8 cellular contexts compared by ENCODE assay signal in the genomic region with DNA sequence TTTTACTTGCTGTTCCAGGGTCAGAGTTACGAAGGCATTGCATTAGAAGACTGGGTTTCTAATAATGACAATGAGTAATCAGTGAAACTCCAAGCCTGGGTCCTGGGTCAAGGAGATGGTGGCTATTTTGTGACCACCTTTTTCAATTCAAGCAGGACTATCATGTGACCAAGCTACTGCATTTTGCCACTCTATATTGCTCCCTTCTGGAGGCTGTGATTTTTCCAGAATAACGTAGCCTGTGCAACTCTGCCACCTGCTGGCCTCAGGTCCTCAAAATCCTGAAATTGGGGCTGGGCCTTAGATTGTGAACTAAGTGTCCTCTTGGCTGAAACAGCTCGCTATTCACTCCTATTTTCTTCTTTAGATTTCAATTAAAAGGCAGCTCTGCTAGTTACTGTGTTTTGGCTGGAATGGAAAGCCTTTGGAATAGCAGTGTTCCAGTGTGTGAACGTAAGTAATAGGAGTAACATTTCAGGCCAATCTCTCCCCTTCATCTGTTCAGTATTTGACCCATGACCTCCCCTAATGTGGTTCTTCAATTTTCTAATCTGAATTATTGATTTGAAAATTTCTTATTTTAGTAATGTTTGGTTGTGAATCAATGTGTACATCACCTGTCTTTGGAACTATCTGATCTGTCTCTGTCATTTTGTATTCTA. TPM values are rescaled to one million over a fixed set of nuclear protein-coding genes. Genes with fewer than 3 reads are reported as not detected.
DNase-seq lines count a peak whose midpoint lies in the region; ATAC-seq, FAIRE-seq and TF ChIP-seq lines count a peak whose summit lies in the region.

No MANE protein-coding gene starts in this region.

- H3K23ac ChIP-seq in trophoblast cell (ENCODE audit: low read length): no peak overlapping the region

- no peak for ATAC-seq in HG03045 (IDR thresholded peaks at IDR 0.05; ENCODE audit: unreplicated experiment)
- no peak for ATAC-seq in GM19324 (IDR thresholded peaks at IDR 0.05; ENCODE audit: low FRiP score, unreplicated experiment)

- DNase-seq in AG20443 (ENCODE audit: low spot score) (peak; percentile 36), GM20000 (ENCODE audit: low spot score) (no peak), NCI-H446 treated with DMSO at 0.1 percent for 48 hours (lab: John Stamatoyannopoulos, UW) (peak; percentile 50), frontal cortex (ENCODE audit: low spot score in 2 of 2) (no peak), trophoblast cell (peak; percentile 67 to 87)
- peak; percentile 46 for DNase-seq in activated T-cell treated with anti-CD3 and anti-CD28 coated beads, Interleukin-2, amount 50 U/mL, for 24 hours

- H3K36me3 ChIP-seq in trophoblast cell (ENCODE audit: control insufficient read depth in 1 of 2, insufficient read depth in 2 of 2, low read length in 2 of 2): no peaks in the 10 kb centered on the region

- no peak overlapping the region for H4K91ac ChIP-seq in trophoblast cell (ENCODE audit: low read depth, low read length)

- H3K9me3 ChIP-seq in trophoblast cell (ENCODE audit: insufficient read depth, low read depth, low read length): no peaks in the 10 kb centered on the region

- H3K4ac ChIP-seq in trophoblast cell (ENCODE audit: low read depth, low read length): no peak overlapping the region

- no peak overlapping the region for H4K12ac ChIP-seq in trophoblast cell (ENCODE audit: low read depth, low read length)

- no peak overlapping the region for H2AFZ ChIP-seq in trophoblast cell (ENCODE audit: insufficient read depth, low read length, poor library complexity)

- no peak overlapping the region for H2BK120ac ChIP-seq in trophoblast cell (ENCODE audit: insufficient read depth, low read length, poor library complexity)

- WGBS in trophoblast cell (ENCODE audit: extremely low coverage, insufficient coverage, insufficient read length): no CpG with 5 or more reads among the region's 4 CpGs

- H2AK5ac ChIP-seq in trophoblast cell (ENCODE audit: low read length): no peak overlapping the region

- FAIRE-seq in frontal cortex (lab: Jason Lieb, UNC): peak; percentile 77

- H3K79me1 ChIP-seq in trophoblast cell (ENCODE audit: low read length): no peaks in the 10 kb centered on the region

- H3K36me3 Mint-ChIP-seq in activated T-cell treated with anti-CD3 and anti-CD28 coated beads, Interleukin-2, amount 50 U/mL, for 24 hours (ENCODE audit: low read depth): no peaks in the 10 kb centered on the region

- no peaks in the 10 kb centered on the region for H3K79me2 ChIP-seq in trophoblast cell (ENCODE audit: control insufficient read depth, insufficient read depth, low read length, poor library complexity)

- no peak overlapping the region for H3K27ac Mint-ChIP-seq in activated T-cell treated with anti-CD3 and anti-CD28 coated beads, Interleukin-2, amount 50 U/mL, for 24 hours

- H3K4me3 Mint-ChIP-seq in activated T-cell treated with anti-CD3 and anti-CD28 coated beads, Interleukin-2, amount 50 U/mL, for 24 hours: no peak overlapping the region

- no peak overlapping the region for H3K9ac ChIP-seq in trophoblast cell (ENCODE audit: low read length)

- peaks cover 4% of the 10 kb centered on the region for H3K27me3 Mint-ChIP-seq in activated T-cell treated with anti-CD3 and anti-CD28 coated beads, Interleukin-2, amount 50 U/mL, for 24 hours

- H3K4me1 Mint-ChIP-seq in activated T-cell treated with anti-CD3 and anti-CD28 coated beads, Interleukin-2, amount 50 U/mL, for 24 hours (ENCODE audit: low read depth): no peaks in the 10 kb centered on the region

- H3K4me2 ChIP-seq in trophoblast cell (ENCODE audit: low read length): no peak overlapping the region

- peak overlapping the region; percentile 29 for H4K8ac ChIP-seq in trophoblast cell (ENCODE audit: low read depth, low read length)

- H3K27me3 ChIP-seq in trophoblast cell (ENCODE audit: insufficient read depth, low read length): no peaks in the 10 kb centered on the region

- no peak overlapping the region for H3K14ac ChIP-seq in trophoblast cell (ENCODE audit: low read length)

- H3K9me3 Mint-ChIP-seq in activated T-cell treated with anti-CD3 and anti-CD28 coated beads, Interleukin-2, amount 50 U/mL, for 24 hours: no peaks in the 10 kb centered on the region

- H2BK5ac ChIP-seq in trophoblast cell (ENCODE audit: low read depth, low read length, poor library complexity): no peak overlapping the region

- H3K18ac ChIP-seq in trophoblast cell (ENCODE audit: low read length): no peak overlapping the region

- H3K4me3 ChIP-seq in trophoblast cell (ENCODE audit: low read depth, low read length): no peak overlapping the region

- no peaks in the 10 kb centered on the region for H3K4me1 ChIP-seq in trophoblast cell (ENCODE audit: control insufficient read depth in 1 of 2, insufficient read depth in 2 of 2, low read length in 2 of 2)

- no peak overlapping the region for H2BK12ac ChIP-seq in trophoblast cell (ENCODE audit: low read length)

- peak; percentile 29 for TF ChIP-seq CTCF in GM20000 (IDR thresholded peaks at IDR 0.05; ENCODE audit: extremely low read depth, missing control alignments)

- no peak overlapping the region for H3K27ac ChIP-seq in trophoblast cell (ENCODE audit: low read depth, low read length)

RNA-seq across cellular contexts. Expression of a gene that starts 52.9 kb away (rescaled TPM):
- total RNA-seq in frontal cortex: 87.6 TPM
- polyA plus RNA-seq in trophoblast cell (2013): 93.3 and 100 TPM in 2 replicates

RNA-seq across cellular contexts. Expression of a gene that starts 54.0 kb away (rescaled TPM):
- total RNA-seq in frontal cortex: not detected
- not detected in 2 replicates for polyA plus RNA-seq in trophoblast cell (2013)

Comparison
In these comparisons a context has a peak if more than half of its experiments do, and no peak if none do; other contexts are left out.
1. DNase-seq: peak in AG20443 (single experiment), NCI-H446 treated with DMSO at 0.1 percent for 48 hours (single experiment), activated T-cell treated with anti-CD3 and anti-CD28 coated beads, Interleukin-2, amount 50 U/mL, for 24 hours (single experiment) and trophoblast cell (2 of 2); none in GM20000 (single experiment) and frontal cortex (0 of 2).